Comparison of ENCODE assay signal across 31 cellular contexts in the genomic region with DNA sequence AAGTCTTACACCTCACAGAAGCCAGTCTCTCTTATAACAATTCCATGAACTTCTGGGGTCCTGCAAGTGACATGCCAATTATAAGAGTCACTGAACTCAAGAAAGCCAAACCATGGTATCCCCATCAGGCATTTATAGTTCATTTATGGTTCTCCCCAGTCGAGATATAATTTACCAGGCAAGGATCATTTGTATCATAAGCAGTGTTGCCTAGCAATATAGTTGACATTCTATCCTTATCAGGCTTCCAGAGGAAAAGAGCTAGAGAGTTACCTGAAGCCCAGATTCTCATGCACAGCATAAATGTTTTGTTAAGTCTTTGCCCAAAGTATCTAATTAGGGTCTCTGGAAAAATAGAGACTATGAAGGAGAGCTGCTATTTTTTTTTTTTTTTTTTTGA.
"Had no signal": no experiment of that assay in that cellular context is flagged by ENCODE, and none has a peak within 500 bp of the region (broad histone marks: within the 10 kb centered on the region; RNA-seq: fewer than 3 reads in every experiment).

No MANE protein-coding gene starts in this region.

- H3K27me3 Mint-ChIP-seq: naive thymus-derived CD4-positive, alpha-beta T cell; stimulated activated memory B cell treated with anti-CD40 and anti-IgM and Interleukin-4, amounts not matched to agents 10 μg/mL and 1 μg/mL and 100 μg/mL, for 72 hours; stimulated activated naive CD8-positive, alpha-beta T cell treated with anti-CD3 and anti-CD28 coated beads, Interleukin-15, amount 100 ng/mL, for 72 hours; type B pancreatic cell had no signal

- H3K9me3 ChIP-seq: neutrophil, pancreas, prostate gland, right atrium auricular region, right lobe of liver, sigmoid colon, spleen, suprapubic skin, testis, tibial artery, transverse colon, upper lobe of right lung, uterus had no signal

- H3K27me3 ChIP-seq: neutrophil, pancreas, right atrium auricular region, right lobe of liver, sigmoid colon, spleen, suprapubic skin, testis, tibial artery, transverse colon, upper lobe of right lung, uterus had no signal

- H3K36me3 ChIP-seq: uterus had no signal

- DNase-seq: naive thymus-derived CD4-positive, alpha-beta T cell; natural killer cell; nucleus accumbens; pancreas; retina; right lobe of liver; sigmoid colon; spleen; stimulated activated CD4-positive, alpha-beta T cell treated with anti-CD3 and anti-CD28 coated beads, Interleukin-12 subunit alpha, Interleukin-12 subunit beta, amount 100 ng/mL, for 4 hours; stimulated activated CD4-positive, alpha-beta T cell treated with anti-CD3 and anti-CD28 coated beads, Interleukin-1b, Interleukin-23, amount 100 ng/mL, for 48 hours; stimulated activated CD4-positive, alpha-beta T cell treated with anti-CD3 and anti-CD28 coated beads, Interleukin-4, amount 100 ng/mL, for 1 hour; stimulated activated CD4-positive, alpha-beta T cell treated with anti-CD3 and anti-CD28 coated beads, Interleukin-4, amount 100 ng/mL, for 4 hours; stimulated activated CD8-positive, alpha-beta memory T cell treated with anti-CD3 and anti-CD28 coated beads, Interleukin-4, amount 100 ng/mL, for 48 hours; stimulated activated naive CD4-positive, alpha-beta T cell; stimulated activated naive CD8-positive, alpha-beta T cell treated with anti-CD3 and anti-CD28 coated beads, Interleukin-15, amount 100 ng/mL, for 72 hours; stimulated activated naive CD8-positive, alpha-beta T cell treated with anti-CD3 and anti-CD28 coated beads, Interleukin-15, Interleukin-2, amounts not matched to agents 100 U/mL and 50 U/mL, for 24 hours; substantia nigra; testis; tibial artery; transverse colon; upper lobe of right lung; uterus had no signal

- H3K4me3 ChIP-seq: pancreas, prostate gland, right atrium auricular region, right lobe of liver, sigmoid colon, smooth muscle cell, spleen, suprapubic skin, testis, tibial artery, transverse colon, upper lobe of right lung, uterus had no signal

- H3K4me1 ChIP-seq: pancreas, prostate gland, right atrium auricular region, right lobe of liver, testis, uterus had no signal

- H3K9me3 Mint-ChIP-seq: naive thymus-derived CD4-positive, alpha-beta T cell; natural killer cell; nephron; neural crest cell; stimulated activated memory B cell treated with anti-CD40 and anti-IgM and Interleukin-4, amounts not matched to agents 10 μg/mL and 1 μg/mL and 100 μg/mL, for 72 hours; stimulated activated naive CD8-positive, alpha-beta T cell treated with anti-CD3 and anti-CD28 coated beads, Interleukin-15, amount 100 ng/mL, for 72 hours; type B pancreatic cell had no signal

- H3K27ac Mint-ChIP-seq: natural killer cell; nephron; stimulated activated memory B cell treated with anti-CD40 and anti-IgM and Interleukin-4, amounts not matched to agents 10 μg/mL and 1 μg/mL and 100 μg/mL, for 72 hours; stimulated activated naive CD8-positive, alpha-beta T cell treated with anti-CD3 and anti-CD28 coated beads, Interleukin-15, amount 100 ng/mL, for 72 hours; type B pancreatic cell had no signal

- ATAC-seq: naive thymus-derived CD4-positive, alpha-beta T cell; natural killer cell; pancreas; right lobe of liver; stimulated activated memory B cell treated with anti-CD40 and anti-IgM and Interleukin-4, amounts not matched to agents 10 μg/mL and 1 μg/mL and 100 μg/mL, for 72 hours; stimulated activated naive CD8-positive, alpha-beta T cell treated with anti-CD3 and anti-CD28 coated beads, Interleukin-15, amount 100 ng/mL, for 72 hours; stimulated activated naive CD8-positive, alpha-beta T cell treated with anti-CD3 and anti-CD28 coated beads, Interleukin-15, Interleukin-2, amounts not matched to agents 100 U/mL and 50 U/mL, for 24 hours; upper lobe of right lung had no signal

- H3K4me2 ChIP-seq: smooth muscle cell had no signal

- H3K27ac ChIP-seq: neutrophil, pancreas, prostate gland, right atrium auricular region, right lobe of liver, sigmoid colon, spleen, suprapubic skin, testis, tibial artery, transverse colon, upper lobe of right lung, uterus had no signal

- H3K4me3 Mint-ChIP-seq: naive thymus-derived CD4-positive, alpha-beta T cell; natural killer cell; nephron; neural crest cell; stimulated activated memory B cell treated with anti-CD40 and anti-IgM and Interleukin-4, amounts not matched to agents 10 μg/mL and 1 μg/mL and 100 μg/mL, for 72 hours; stimulated activated naive CD8-positive, alpha-beta T cell treated with anti-CD3 and anti-CD28 coated beads, Interleukin-15, amount 100 ng/mL, for 72 hours; type B pancreatic cell had no signal

- FAIRE-seq: pancreas had no signal
